In genomic region chr2:96806468-96807126, GRCh38 we compare ENCODE assay signal across 9 cellular contexts. TPM values are rescaled to one million over a fixed set of nuclear protein-coding genes. Genes with fewer than 3 reads are reported as not detected.
DNase-seq lines count a peak whose midpoint lies in the region; ATAC-seq and TF ChIP-seq lines count a peak whose summit lies in the region.
"Had no signal": no experiment of that assay in that cellular context is flagged by ENCODE, and none has a peak within 500 bp of the region (broad histone marks: within the 10 kb centered on the region; RNA-seq: fewer than 3 reads in every experiment).

No MANE protein-coding gene starts in this region.

- H3K9ac ChIP-seq in colonic mucosa (ENCODE audit: low read depth in 2 of 2, low read length in 2 of 2), result no peak overlapping the region

- H3K36me3 Mint-ChIP-seq in activated CD4-positive, alpha-beta memory T cell treated with anti-CD3 and anti-CD28 coated beads, Interleukin-2, amount 10 ng/mL, durations not matched to agents 7 days and 5 days (ENCODE audit: low read depth), result peaks cover 10% of the 10 kb centered on the region

- H3K4me3 ChIP-seq in DOHH2 (ENCODE audit: low read length), result peak overlapping the region; percentile 46
- no peak overlapping the region for H3K4me3 ChIP-seq in colonic mucosa
- H3K4me3 ChIP-seq: right atrium auricular region had no signal

- peak overlapping the region; percentile 72 for H3K4me2 ChIP-seq in DOHH2 (ENCODE audit: low read length)

- H3K4me1 ChIP-seq in DOHH2 (ENCODE audit: control insufficient read depth, low read length) (peaks cover 51% of the 10 kb centered on the region), colonic mucosa (no peaks in the 10 kb centered on the region)

- no peaks in the 10 kb centered on the region for H4K20me1 ChIP-seq in DOHH2 (ENCODE audit: control insufficient read depth, insufficient read depth, low read depth, low read length)

- intact Hi-C loops in colonic mucosa (cut with DNase I), result loop anchor here (10.0 kb wide), 1 partner anchor 192 kb away; no protein-coding TSS in a partner anchor

- H3K27me3 ChIP-seq in DOHH2 (ENCODE audit: control insufficient read depth, low read length) (no peaks in the 10 kb centered on the region), colonic mucosa (no peaks in the 10 kb centered on the region)
- H3K27me3 ChIP-seq: right atrium auricular region had no signal

- POLR2A ChIA-PET in activated CD4-positive, alpha-beta memory T cell treated with anti-CD3 and anti-CD28 coated beads, Interleukin-2, amount 10 ng/mL, durations not matched to agents 7 days and 5 days (lab: Charles Lee), result interaction anchor here (1.0 to 2.1 kb wide), 2 partner anchors 10 to 17 kb away, joined by 3 to 19 read pairs; partner anchors contain the start of gene CNNM3

- no peaks in the 10 kb centered on the region for H3K9me3 ChIP-seq in DOHH2 (ENCODE audit: control insufficient read depth, insufficient read depth, low read length)
- H3K9me3 ChIP-seq in colonic mucosa, result no peaks in the 10 kb centered on the region
- H3K9me3 ChIP-seq: right atrium auricular region had no signal

- DNase-seq in activated CD4-positive, alpha-beta memory T cell treated with anti-CD3 and anti-CD28 coated beads, Interleukin-2, amount 10 ng/mL, durations not matched to agents 7 days and 5 days, result peak; percentile 60
- peak; percentile 68 for DNase-seq in kidney tubule cell (ENCODE audit: low spot score)
- DNase-seq in DMS 273 treated with DMSO at 0.1 percent for 48 hours (lab: John Stamatoyannopoulos, UW), result no peak
- DNase-seq in colonic mucosa, result no peak
- DNase-seq in HuH-7 (ENCODE audit: low spot score), result no peak

- peaks cover 12% of the 10 kb centered on the region for H3F3A ChIP-seq in DOHH2 (ENCODE audit: control insufficient read depth, insufficient read depth)

- H3K27ac Mint-ChIP-seq in activated CD4-positive, alpha-beta memory T cell treated with anti-CD3 and anti-CD28 coated beads, Interleukin-2, amount 10 ng/mL, durations not matched to agents 7 days and 5 days, result peak overlapping the region; percentile 86

- peaks cover 21% of the 10 kb centered on the region for H3K4me1 Mint-ChIP-seq in activated CD4-positive, alpha-beta memory T cell treated with anti-CD3 and anti-CD28 coated beads, Interleukin-2, amount 10 ng/mL, durations not matched to agents 7 days and 5 days

- H3K9me3 Mint-ChIP-seq in activated CD4-positive, alpha-beta memory T cell treated with anti-CD3 and anti-CD28 coated beads, Interleukin-2, amount 10 ng/mL, durations not matched to agents 7 days and 5 days, result no peaks in the 10 kb centered on the region

- H3K4me3 Mint-ChIP-seq in activated CD4-positive, alpha-beta memory T cell treated with anti-CD3 and anti-CD28 coated beads, Interleukin-2, amount 10 ng/mL, durations not matched to agents 7 days and 5 days, result peak overlapping the region; percentile 24

- no peaks in the 10 kb centered on the region for H3K79me2 ChIP-seq in DOHH2 (ENCODE audit: control insufficient read depth, low read length)

- H3K36me3 ChIP-seq in DOHH2 (ENCODE audit: control insufficient read depth, low read length) (peaks cover 4% of the 10 kb centered on the region), colonic mucosa (peaks cover 9% of the 10 kb centered on the region)

- H3K27ac ChIP-seq in DOHH2 (ENCODE audit: low read depth, low read length) (peak overlapping the region; percentile 81), colonic mucosa (no peak overlapping the region)
- H3K27ac ChIP-seq: right atrium auricular region had no signal

- H3K9me2 ChIP-seq in DOHH2 (replicated peaks; ENCODE audit: control insufficient read depth, low read length), result no peaks in the 10 kb centered on the region

- CTCF ChIA-PET in activated CD4-positive, alpha-beta memory T cell treated with anti-CD3 and anti-CD28 coated beads, Interleukin-2, amount 10 ng/mL, durations not matched to agents 7 days and 5 days (lab: Charles Lee), result interaction anchor here (0.6 to 6.4 kb wide), 5 partner anchors 10 to 51 kb away, joined by 4 to 50 read pairs (median 5); partner anchors contain the start of genes ANKRD39 and CNNM3

- peak; percentile 55 for ATAC-seq in HG02678 (IDR thresholded peaks at IDR 0.05; ENCODE audit: unreplicated experiment)
- no peak for ATAC-seq in GM19351 (IDR thresholded peaks at IDR 0.05; ENCODE audit: unreplicated experiment)

- H3K27me3 Mint-ChIP-seq in activated CD4-positive, alpha-beta memory T cell treated with anti-CD3 and anti-CD28 coated beads, Interleukin-2, amount 10 ng/mL, durations not matched to agents 7 days and 5 days, result no peaks in the 10 kb centered on the region

- TF ChIP-seq CTCF in DOHH2 (IDR thresholded peaks at IDR 0.05; ENCODE audit: low read depth, low read length, poor library complexity, severe bottlenecking) (no peak), colonic mucosa (IDR thresholded peaks at IDR 0.05) (no peak)

RNA-seq across cellular contexts. Expression of gene CNNM3, which starts 9.5 kb away (rescaled TPM):
- total RNA-seq in activated CD4-positive, alpha-beta memory T cell treated with anti-CD3 and anti-CD28 coated beads, Interleukin-2, amount 10 ng/mL, durations not matched to agents 7 days and 5 days, result 10 to 100 TPM; 26.6 to 28.5 TPM
- total RNA-seq in colonic mucosa, result 10 to 100 TPM; 24.4 to 33.0 TPM

RNA-seq across cellular contexts. Expression of gene ANKRD23, which starts 37.2 kb away (rescaled TPM):
- 10 to 100 TPM; 15.5 to 16.9 TPM for total RNA-seq in activated CD4-positive, alpha-beta memory T cell treated with anti-CD3 and anti-CD28 coated beads, Interleukin-2, amount 10 ng/mL, durations not matched to agents 7 days and 5 days
- 1 to 10 TPM; 1.4 to 4.1 TPM for total RNA-seq in colonic mucosa

RNA-seq across cellular contexts. Expression of gene CNNM4, which starts 45.9 kb away (rescaled TPM):
- total RNA-seq in activated CD4-positive, alpha-beta memory T cell treated with anti-CD3 and anti-CD28 coated beads, Interleukin-2, amount 10 ng/mL, durations not matched to agents 7 days and 5 days, result 1 to 10 TPM; 8.6 to 9.4 TPM
- total RNA-seq in colonic mucosa, result 100 to 1,000 TPM in 1 of 2 donors, 10 to 100 TPM in 1; 80.4 to 190 TPM

RNA-seq across cellular contexts. Expression of gene ANKRD39, which starts 51.2 kb away (rescaled TPM):
- 10 to 100 TPM; 44.1 to 47.7 TPM for total RNA-seq in activated CD4-positive, alpha-beta memory T cell treated with anti-CD3 and anti-CD28 coated beads, Interleukin-2, amount 10 ng/mL, durations not matched to agents 7 days and 5 days
- 10 to 100 TPM; 12.4 to 18.7 TPM for total RNA-seq in colonic mucosa

Comparison
In these comparisons a context has a peak if more than half of its experiments do, and no peak if none do; other contexts are left out.
1. DNase-seq: peak in activated CD4-positive, alpha-beta memory T cell treated with anti-CD3 and anti-CD28 coated beads, Interleukin-2, amount 10 ng/mL, durations not matched to agents 7 days and 5 days (single experiment) and kidney tubule cell (single experiment); none in DMS 273 treated with DMSO at 0.1 percent for 48 hours (single experiment), colonic mucosa (single experiment) and HuH-7 (single experiment).
2. RNA of gene CNNM4, which starts 45.9 kb away (total RNA-seq): 80.4 to 190 TPM in colonic mucosa; 8.6 to 9.4 TPM in activated CD4-positive, alpha-beta memory T cell treated with anti-CD3 and anti-CD28 coated beads, Interleukin-2, amount 10 ng/mL, durations not matched to agents 7 days and 5 days; every median in the first group is over 4 times any median in the second.